Comparison of ENCODE assay signal across 11 cellular contexts in the genomic region with DNA sequence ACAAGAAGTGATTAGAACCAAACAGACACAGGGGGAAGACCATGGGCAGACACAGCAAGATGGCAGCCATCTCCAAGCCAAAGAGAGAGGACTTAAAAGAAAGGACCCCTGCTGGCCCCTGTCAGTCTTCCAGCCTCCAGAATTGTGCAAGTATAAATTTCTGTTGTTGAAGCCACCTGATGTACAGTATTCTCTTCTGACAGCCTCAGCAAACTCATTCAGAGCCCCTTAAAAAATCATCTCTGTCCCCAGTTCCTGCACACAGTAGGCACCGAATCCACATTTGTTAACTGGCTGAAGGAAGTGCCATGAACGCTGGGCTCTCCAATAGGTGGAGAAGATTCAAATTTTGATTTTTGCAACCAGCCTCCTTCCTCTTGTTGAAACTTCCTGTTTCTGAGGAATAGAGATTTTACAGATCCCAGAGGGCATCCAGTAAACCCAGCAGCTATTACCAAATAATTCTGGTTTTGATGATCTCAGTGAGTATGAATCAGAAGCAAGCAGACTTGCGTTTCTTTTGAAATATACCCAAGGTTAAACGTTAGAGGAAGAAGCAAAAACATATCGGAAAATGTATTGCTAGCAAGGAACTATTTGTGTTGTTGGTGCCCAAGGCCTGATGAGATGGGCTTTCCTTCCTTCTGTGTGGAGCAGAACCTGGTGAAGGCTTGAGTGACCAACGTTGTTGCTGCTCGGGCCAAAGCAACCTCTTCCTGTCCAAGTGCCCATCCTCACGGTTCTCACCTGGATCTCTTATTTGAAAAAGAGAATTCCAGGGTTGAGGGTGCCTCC. TPM values are rescaled to one million over a fixed set of nuclear protein-coding genes. Genes with fewer than 3 reads are reported as not detected.
DNase-seq lines count a peak whose midpoint lies in the region; ATAC-seq and TF ChIP-seq lines count a peak whose summit lies in the region.
"Had no signal": no experiment of that assay in that cellular context is flagged by ENCODE, and none has a peak within 500 bp of the region (broad histone marks: within the 10 kb centered on the region; RNA-seq: fewer than 3 reads in every experiment).

No MANE protein-coding gene starts in this region.

- H3K9me2 ChIP-seq in hepatocyte (replicated peaks; ENCODE audit: insufficient read depth): no peaks in the 10 kb centered on the region

- H4K20me1 ChIP-seq in hepatocyte (ENCODE audit: insufficient read depth, poor library complexity, severe bottlenecking): no peaks in the 10 kb centered on the region

- no peaks in the 10 kb centered on the region for H3K79me2 ChIP-seq in hepatocyte

- peak overlapping the region; percentile 98 for H3K27ac Mint-ChIP-seq in activated T-helper 17 cell treated with anti-CD3 and anti-CD28 coated beads, Interleukin-2, amount 50 U/mL, for 72 hours
- no peak overlapping the region for H3K27ac Mint-ChIP-seq in CD8-positive, alpha-beta T cell
- no peak overlapping the region for H3K27ac Mint-ChIP-seq in nephron progenitor cell
- H3K27ac Mint-ChIP-seq: WTC11 had no signal

- H3K36me3 ChIP-seq in hepatocyte (replicated peaks; ENCODE audit: insufficient read depth, low read depth) (no peaks in the 10 kb centered on the region), tibial nerve (no peaks in the 10 kb centered on the region)
- H3K36me3 ChIP-seq in CD8-positive, alpha-beta T cell (ENCODE audit: insufficient read depth, low read length): no peaks in the 10 kb centered on the region

- H3K27me3 Mint-ChIP-seq in activated T-helper 17 cell treated with anti-CD3 and anti-CD28 coated beads, Interleukin-2, amount 50 U/mL, for 72 hours: no peaks in the 10 kb centered on the region
- no peaks in the 10 kb centered on the region for H3K27me3 Mint-ChIP-seq in CD8-positive, alpha-beta T cell (ENCODE audit: low read depth)
- H3K27me3 Mint-ChIP-seq in nephron progenitor cell (ENCODE audit: low read depth, poor library complexity): no peaks in the 10 kb centered on the region

- TF ChIP-seq EP300 in tibial nerve (IDR thresholded peaks at IDR 0.05): peak in 1 of 2 donors; percentile 62

- peak overlapping the region; percentile 85 for H3K4me3 Mint-ChIP-seq in activated T-helper 17 cell treated with anti-CD3 and anti-CD28 coated beads, Interleukin-2, amount 50 U/mL, for 72 hours
- no peak overlapping the region for H3K4me3 Mint-ChIP-seq in CD8-positive, alpha-beta T cell
- no peak overlapping the region for H3K4me3 Mint-ChIP-seq in nephron progenitor cell
- H3K4me3 Mint-ChIP-seq: WTC11 had no signal

- no peak for TF ChIP-seq POLR2A in tibial nerve (IDR thresholded peaks at IDR 0.05)

- POLR2A ChIA-PET in CD8-positive, alpha-beta T cell (lab: Charles Lee): no interaction called here

- H3K27ac ChIP-seq in HL-60 (replicated peaks): peak overlapping the region; percentile 59
- H3K27ac ChIP-seq in hepatocyte: peak overlapping the region; percentile 58
- no peak overlapping the region for H3K27ac ChIP-seq in CD8-positive, alpha-beta T cell (ENCODE audit: low read depth, low read length)
- H3K27ac ChIP-seq in tibial nerve: peak overlapping the region in 2 of 4 donors; percentile 75 to 78

- no peak overlapping the region for H2AFZ ChIP-seq in hepatocyte

- no peak for TF ChIP-seq CTCF in HL-60 (IDR thresholded peaks at IDR 0.05; ENCODE audit: insufficient read depth, low read length)
- TF ChIP-seq CTCF in hepatocyte (IDR thresholded peaks at IDR 0.05; ENCODE audit: poor library complexity): no peak
- TF ChIP-seq CTCF in CD8-positive, alpha-beta T cell (IDR thresholded peaks at IDR 0.05): no peak
- no peak for TF ChIP-seq CTCF in tibial nerve (IDR thresholded peaks at IDR 0.05)
- no peak for TF ChIP-seq CTCF in nephron progenitor cell (IDR thresholded peaks at IDR 0.05)

- H3K4me3 ChIP-seq in HL-60 (replicated peaks; ENCODE audit: insufficient read depth, low read length) (no peak overlapping the region), hepatocyte (no peak overlapping the region), tibial nerve (no peak overlapping the region)
- no peak overlapping the region for H3K4me3 ChIP-seq in CD8-positive, alpha-beta T cell (ENCODE audit: low read depth, low read length)

- H3K4me1 ChIP-seq in hepatocyte (ENCODE audit: insufficient read depth): peaks cover 3% of the 10 kb centered on the region
- H3K4me1 ChIP-seq in CD8-positive, alpha-beta T cell (ENCODE audit: insufficient read depth, low read length): no peaks in the 10 kb centered on the region
- peaks cover 0 to 18% (median 4%) of the 10 kb centered on the region in 4 donors for H3K4me1 ChIP-seq in tibial nerve

- peak; percentile 59 for DNase-seq in A172 (ENCODE audit: low spot score)
- peak; percentile 83 to 87 for DNase-seq in HL-60 (ENCODE audit: low read depth in 1 of 2, low spot score in 1 of 2)
- no peak for DNase-seq in hepatocyte (ENCODE audit: low spot score)
- no peak for DNase-seq in CD8-positive, alpha-beta T cell
- no peak for DNase-seq in tibial nerve (ENCODE audit: low spot score in 2 of 2)
- DNase-seq in nephron progenitor cell: no peak
- DNase-seq: DND-41, erythroblast had no signal

- peak; percentile 32 for ATAC-seq in activated T-helper 17 cell treated with anti-CD3 and anti-CD28 coated beads, Interleukin-2, amount 50 U/mL, for 72 hours (replicated peaks)
- no peak for ATAC-seq in CD8-positive, alpha-beta T cell
- no peak for ATAC-seq in HG03460 (IDR thresholded peaks at IDR 0.05; ENCODE audit: unreplicated experiment)
- ATAC-seq: WTC11 had no signal

- H3K36me3 Mint-ChIP-seq in activated T-helper 17 cell treated with anti-CD3 and anti-CD28 coated beads, Interleukin-2, amount 50 U/mL, for 72 hours (ENCODE audit: low read depth): peaks cover 9% of the 10 kb centered on the region
- H3K36me3 Mint-ChIP-seq in CD8-positive, alpha-beta T cell: no peaks in the 10 kb centered on the region
- H3K36me3 Mint-ChIP-seq in nephron progenitor cell (ENCODE audit: low read depth): no peaks in the 10 kb centered on the region
- H3K36me3 Mint-ChIP-seq: WTC11 had no signal

- intact Hi-C loops in CD8-positive, alpha-beta T cell (cut with DNase I, micrococcal nuclease): no loop called here

- no peaks in the 10 kb centered on the region for H3K9me3 Mint-ChIP-seq in activated T-helper 17 cell treated with anti-CD3 and anti-CD28 coated beads, Interleukin-2, amount 50 U/mL, for 72 hours
- no peaks in the 10 kb centered on the region for H3K9me3 Mint-ChIP-seq in CD8-positive, alpha-beta T cell
- H3K9me3 Mint-ChIP-seq in nephron progenitor cell: no peaks in the 10 kb centered on the region
- H3K9me3 Mint-ChIP-seq: WTC11 had no signal

- H3K4me1 Mint-ChIP-seq in activated T-helper 17 cell treated with anti-CD3 and anti-CD28 coated beads, Interleukin-2, amount 50 U/mL, for 72 hours: peaks cover 41% of the 10 kb centered on the region
- H3K4me1 Mint-ChIP-seq in CD8-positive, alpha-beta T cell (ENCODE audit: low read depth): peaks cover 2% of the 10 kb centered on the region
- peaks cover 12% of the 10 kb centered on the region for H3K4me1 Mint-ChIP-seq in nephron progenitor cell

- H3K4me2 ChIP-seq in hepatocyte: no peak overlapping the region

- WGBS in hepatocyte (ENCODE audit: low lambda C conversion rate, missing lambda C conversion rate): 86% methylated on average over 8 of the region's 8 CpGs
- 64 to 78% methylated on average over 8 of the region's 8 CpGs for whole genome bisulfite sequencing in tibial nerve, 2 donors

- H3K27me3 ChIP-seq in HL-60 (ENCODE audit: insufficient read depth, poor library complexity, severe bottlenecking): no peaks in the 10 kb centered on the region
- no peaks in the 10 kb centered on the region for H3K27me3 ChIP-seq in hepatocyte
- no peaks in the 10 kb centered on the region for H3K27me3 ChIP-seq in CD8-positive, alpha-beta T cell (ENCODE audit: insufficient read depth, low read length)
- H3K27me3 ChIP-seq in tibial nerve: no peaks in the 10 kb centered on the region

- H3K9me3 ChIP-seq in hepatocyte (ENCODE audit: low read depth): no peaks in the 10 kb centered on the region
- no peaks in the 10 kb centered on the region for H3K9me3 ChIP-seq in CD8-positive, alpha-beta T cell (ENCODE audit: low read length)
- H3K9me3 ChIP-seq in tibial nerve: no peaks in the 10 kb centered on the region

- CTCF ChIA-PET in CD8-positive, alpha-beta T cell (lab: Charles Lee): interaction anchor here (1.9 kb wide), 1 partner anchor 744 kb away, joined by 8 read pairs; no protein-coding TSS in a partner anchor

RNA-seq across cellular contexts. Expression of gene PLB1, which starts 47.7 kb away (rescaled TPM):
- total RNA-seq in A172 (2014; rRNA removed; shearing (Covaris generic)): 0.65 and 1.0 TPM in 2 replicates
- total RNA-seq in activated T-helper 17 cell treated with anti-CD3 and anti-CD28 coated beads, Interleukin-2, amount 50 U/mL, for 72 hours: under 1 TPM; 0.61 to 0.90 TPM
- total RNA-seq in hepatocyte (19.2 and 21.7 TPM in 2 replicates), tibial nerve (1 to 10 TPM; 1.7 to 8.4 (median 4.7) TPM)
- polyA plus RNA-seq in hepatocyte: 19.7 and 20.5 TPM in 2 replicates
- under 1 TPM; 0.83 to 0.90 TPM for total RNA-seq in CD8-positive, alpha-beta T cell

RNA-seq across cellular contexts. Expression of gene FOSL2, which starts 55.5 kb away (rescaled TPM):
- 36.1 and 39.7 TPM in 2 replicates for total RNA-seq in A172 (2014; rRNA removed; shearing (Covaris generic))
- total RNA-seq in activated T-helper 17 cell treated with anti-CD3 and anti-CD28 coated beads, Interleukin-2, amount 50 U/mL, for 72 hours: 100 to 1,000 TPM in 1 of 2 donors, 10 to 100 TPM in 1; 90.9 to 214 TPM
- total RNA-seq in hepatocyte (148 and 164 TPM in 2 replicates), tibial nerve (100 to 1,000 TPM; 141 to 207 (median 190) TPM)
- polyA plus RNA-seq in hepatocyte: 84.0 and 91.1 TPM in 2 replicates
- 100 to 1,000 TPM; 359 to 360 TPM for total RNA-seq in CD8-positive, alpha-beta T cell

Comparison
In these comparisons a context has a peak if more than half of its experiments do, and no peak if none do; other contexts are left out.
1. DNase-seq: peak in A172 (single experiment) and HL-60 (2 of 2); none in hepatocyte (single experiment), CD8-positive, alpha-beta T cell (0 of 7), tibial nerve (0 of 2) and nephron progenitor cell (single experiment).